22 cellular contexts compared by ENCODE assay signal in genomic region chr4:185275501-185275900, GRCh38.
"Had no signal": no experiment of that assay in that cellular context is flagged by ENCODE, and none has a peak within 500 bp of the region (broad histone marks: within the 10 kb centered on the region; RNA-seq: fewer than 3 reads in every experiment).

No MANE protein-coding gene starts in this region.

- H3K27ac Mint-ChIP-seq: activated CD8-positive, alpha-beta T cell treated with anti-CD3 and anti-CD28 coated beads for 36 hours; activated naive CD8-positive, alpha-beta T cell; mesothelial cell of epicardium; nephron progenitor cell; stimulated activated effector memory CD8-positive, alpha-beta T cell treated with anti-CD3 and anti-CD28 coated beads, Interleukin-12 subunit alpha, Interleukin-12 subunit beta, amount 100 ng/mL, for 72 hours; WTC11 had no signal

- H3K4me1 ChIP-seq: esophagus squamous epithelium, lower lobe of right lung, tibial nerve had no signal

- H3K9me3 Mint-ChIP-seq: activated CD8-positive, alpha-beta T cell treated with anti-CD3 and anti-CD28 coated beads for 36 hours; activated T-cell treated with anti-CD3 and anti-CD28 coated beads, Interleukin-2, amount 50 U/mL, for 4 hours; nephron progenitor cell; stimulated activated effector memory CD8-positive, alpha-beta T cell treated with anti-CD3 and anti-CD28 coated beads, Interleukin-12 subunit alpha, Interleukin-12 subunit beta, amount 100 ng/mL, for 72 hours; WTC11 had no signal

- H3K36me3 ChIP-seq: gastrocnemius medialis, heart right ventricle, lower lobe of right lung had no signal

- H3K36me3 Mint-ChIP-seq: stimulated activated effector memory CD8-positive, alpha-beta T cell treated with anti-CD3 and anti-CD28 coated beads, Interleukin-12 subunit alpha, Interleukin-12 subunit beta, amount 100 ng/mL, for 72 hours; WTC11 had no signal

- H3K27me3 Mint-ChIP-seq: activated CD8-positive, alpha-beta T cell treated with anti-CD3 and anti-CD28 coated beads for 36 hours; activated naive CD8-positive, alpha-beta T cell had no signal

- H3K9me3 ChIP-seq: esophagus squamous epithelium, gastrocnemius medialis, heart right ventricle, lower lobe of right lung, psoas muscle, tibial nerve had no signal

- H3K27ac ChIP-seq: esophagus squamous epithelium, gastrocnemius medialis, heart right ventricle, lower lobe of right lung, psoas muscle, tibial nerve had no signal

- H3K27me3 ChIP-seq: esophagus squamous epithelium, gastrocnemius medialis, heart right ventricle, tibial nerve had no signal

- ATAC-seq: activated CD8-positive, alpha-beta T cell treated with anti-CD3 and anti-CD28 coated beads for 36 hours; activated T-cell treated with anti-CD3 and anti-CD28 coated beads, Interleukin-2, amount 50 U/mL, for 4 hours; gastrocnemius medialis; heart right ventricle; sciatic nerve; stimulated activated effector memory CD8-positive, alpha-beta T cell treated with anti-CD3 and anti-CD28 coated beads, Interleukin-12 subunit alpha, Interleukin-12 subunit beta, amount 100 ng/mL, for 72 hours; WTC11 had no signal

- H3K4me3 Mint-ChIP-seq: activated CD8-positive, alpha-beta T cell treated with anti-CD3 and anti-CD28 coated beads for 36 hours; activated naive CD8-positive, alpha-beta T cell; activated T-cell treated with anti-CD3 and anti-CD28 coated beads, Interleukin-2, amount 50 U/mL, for 4 hours; mesothelial cell of epicardium; nephron progenitor cell; stimulated activated effector memory CD8-positive, alpha-beta T cell treated with anti-CD3 and anti-CD28 coated beads, Interleukin-12 subunit alpha, Interleukin-12 subunit beta, amount 100 ng/mL, for 72 hours; WTC11 had no signal

- H3K4me1 Mint-ChIP-seq: stimulated activated effector memory CD8-positive, alpha-beta T cell treated with anti-CD3 and anti-CD28 coated beads, Interleukin-12 subunit alpha, Interleukin-12 subunit beta, amount 100 ng/mL, for 72 hours had no signal

- H3K4me3 ChIP-seq: esophagus squamous epithelium, gastrocnemius medialis, heart right ventricle, lower lobe of right lung, psoas muscle, tibial nerve had no signal

- DNase-seq: activated CD4-positive, alpha-beta T cell treated with anti-CD3 and anti-CD28 coated beads for 4 hours; activated CD8-positive, alpha-beta T cell treated with anti-CD3 and anti-CD28 coated beads for 36 hours; activated gamma-delta T cell treated with Interleukin-2 at 50 U/mL for 16 hours; activated T-cell treated with anti-CD3 and anti-CD28 coated beads, Interleukin-2, amount 50 U/mL, for 4 hours; effector CD8-positive, alpha-beta T cell; esophagus squamous epithelium; gastrocnemius medialis; heart right ventricle; left colon; lower lobe of right lung; nephron progenitor cell; occipital lobe; psoas muscle; stimulated activated CD4-positive, alpha-beta T cell treated with anti-CD3 and anti-CD28 coated beads, Interleukin-12 subunit alpha, Interleukin-12 subunit beta, amount 100 ng/mL, for 4 hours; stimulated activated CD4-positive, alpha-beta T cell treated with anti-CD3 and anti-CD28 coated beads, Interleukin-2, amount 100 ng/mL, for 24 hours; T-helper 2 cell had no signal
